In genomic region chr22:29674121-29674520, GRCh38 we compare ENCODE assay signal across 17 cellular contexts. TPM values are rescaled to one million over a fixed set of nuclear protein-coding genes. Genes with fewer than 3 reads are reported as not detected.
A peak's percentile ranks its signal among the peaks of the same experiment; 100 is the strongest.
DNase-seq lines count a peak whose midpoint lies in the region; ATAC-seq and TF ChIP-seq lines count a peak whose summit lies in the region.
"Had no signal": no experiment of that assay in that cellular context is flagged by ENCODE, and none has a peak within 500 bp of the region (broad histone marks: within the 10 kb centered on the region; RNA-seq: fewer than 3 reads in every experiment).

No MANE protein-coding gene starts in this region.

- no peak for TF ChIP-seq POLR2A in gastrocnemius medialis (IDR thresholded peaks at IDR 0.05)

- DNase-seq in cardiac septum (ENCODE audit: low spot score) (peak; percentile 63), left cardiac atrium (no peak), neuronal stem cell (ENCODE audit: low spot score) (no peak), NCI-H1417 treated with DMSO at 0.1 percent for 48 hours (lab: John Stamatoyannopoulos, UW) (no peak), gastrocnemius medialis (no peak)
- DNase-seq: AML-193; Caco-2; Calu3; CD4-positive, alpha-beta T cell; CD8-positive, alpha-beta T cell; DMS79 treated with DMSO at 0.1 percent for 48 hours; GF-D8 had no signal

- H3K9ac ChIP-seq in neuronal stem cell (ENCODE audit: low read depth, low read length, poor library complexity) = no peak overlapping the region
- H3K9ac ChIP-seq: BLaER1 treated with 17β-estradiol and CSF1 and Interleukin-3, amounts not matched to agents 10 nM and 100 nM had no signal

- H2BK5ac ChIP-seq in neuronal stem cell (ENCODE audit: low read length) = no peak overlapping the region

- H2AFZ ChIP-seq in neuronal stem cell (ENCODE audit: low read length) = no peak overlapping the region

- no peak overlapping the region for H3K14ac ChIP-seq in neuronal stem cell (ENCODE audit: low read length)

- H3K4me3 ChIP-seq in neuronal stem cell (ENCODE audit: low read length in 2 of 2) = no peak overlapping the region
- H3K4me3 ChIP-seq in gastrocnemius medialis = no peak overlapping the region
- H3K4me3 ChIP-seq: A549; BLaER1 treated with 17β-estradiol and CSF1 and Interleukin-3, amounts not matched to agents 10 nM and 100 nM had no signal

- no peak overlapping the region for H2BK12ac ChIP-seq in neuronal stem cell (ENCODE audit: low read length)

- in situ Hi-C loops in gastrocnemius medialis (cut with MboI; ENCODE audit: low sequenced_read_pairs in 4 of 4) = no loop called here

- H3K18ac ChIP-seq in neuronal stem cell (ENCODE audit: low read length) = no peak overlapping the region

- no peak overlapping the region for H4K91ac ChIP-seq in neuronal stem cell (ENCODE audit: low read depth, low read length, poor library complexity)

- no peak overlapping the region for H3K27ac ChIP-seq in neuronal stem cell (replicated peaks; ENCODE audit: low read length)
- H3K27ac ChIP-seq in gastrocnemius medialis = no peak overlapping the region
- H3K27ac ChIP-seq: 22Rv1; A549; BLaER1 treated with 17β-estradiol and CSF1 and Interleukin-3, amounts not matched to agents 10 nM and 100 nM; C4-2B had no signal

- H2BK120ac ChIP-seq in neuronal stem cell (ENCODE audit: low read depth, low read length) = no peak overlapping the region

- TF ChIP-seq CTCF in gastrocnemius medialis (IDR thresholded peaks at IDR 0.05 in 4 of 5, conservative IDR thresholded peaks at IDR 0.05 in 1 of 5) = no peak

- no peak overlapping the region for H4K8ac ChIP-seq in neuronal stem cell (ENCODE audit: low read depth, low read length)

- intact Hi-C loops in cardiac septum (cut with DNase I) = no loop called here
- intact Hi-C loops in left cardiac atrium (cut with DNase I) = no loop called here
- intact Hi-C loops in gastrocnemius medialis (cut with DNase I; ENCODE audit: low total_unique reads) = no loop called here

- peak overlapping the region; percentile 40 for H3K23ac ChIP-seq in neuronal stem cell (ENCODE audit: low read depth, low read length, poor library complexity)

- no peaks in the 10 kb centered on the region for H3K27me3 ChIP-seq in neuronal stem cell (ENCODE audit: control insufficient read depth in 3 of 3, insufficient read depth in 3 of 3, low read depth in 1 of 3, low read length in 3 of 3)
- no peaks in the 10 kb centered on the region for H3K27me3 ChIP-seq in gastrocnemius medialis
- H3K27me3 ChIP-seq: BLaER1 treated with 17β-estradiol and CSF1 and Interleukin-3, amounts not matched to agents 10 nM and 100 nM had no signal

- H3K36me3 ChIP-seq in neuronal stem cell (replicated peaks in 1 of 2; ENCODE audit: control insufficient read depth in 2 of 2, insufficient read depth in 2 of 2, low read length in 2 of 2) = peaks cover 27 to 80% of the 10 kb centered on the region in 2 donors
- H3K36me3 ChIP-seq in gastrocnemius medialis = peaks cover 0 to 90% of the 10 kb centered on the region in 2 donors

- H3K9me3 ChIP-seq in neuronal stem cell (replicated peaks in 1 of 2; ENCODE audit: control insufficient read depth in 2 of 2, insufficient read depth in 1 of 2, low read depth in 1 of 2, low read length in 2 of 2) (no peaks in the 10 kb centered on the region), gastrocnemius medialis (no peaks in the 10 kb centered on the region)
- H3K9me3 ChIP-seq: A549; BLaER1 treated with 17β-estradiol and CSF1 and Interleukin-3, amounts not matched to agents 10 nM and 100 nM; Caco-2 had no signal

- no peak overlapping the region for H3K4me2 ChIP-seq in neuronal stem cell (ENCODE audit: insufficient read depth, low read length, poor library complexity, severe bottlenecking)
- H3K4me2 ChIP-seq: A549; BLaER1 treated with 17β-estradiol and CSF1 and Interleukin-3, amounts not matched to agents 10 nM and 100 nM had no signal

- no peaks in the 10 kb centered on the region for H3K79me1 ChIP-seq in neuronal stem cell (ENCODE audit: low read depth, low read length)

- no peak overlapping the region for H2AK5ac ChIP-seq in neuronal stem cell (ENCODE audit: low read depth, low read length)

- WGBS in neuronal stem cell (ENCODE audit: extremely low coverage in 2 of 2, insufficient read length in 2 of 2, insufficient replicate concordance in 1 of 2), 2 donors = no CpG with 5 or more reads among the region's 8 CpGs

- ATAC-seq in left cardiac atrium (no peak), gastrocnemius medialis (no peak)
- ATAC-seq: A549; CD8-positive, alpha-beta T cell had no signal

- peaks cover 11 to 13% of the 10 kb centered on the region in 2 donors for H3K4me1 ChIP-seq in neuronal stem cell (ENCODE audit: control insufficient read depth in 2 of 2, insufficient read depth in 1 of 2, low read depth in 1 of 2, low read length in 2 of 2)
- H3K4me1 ChIP-seq in gastrocnemius medialis = no peaks in the 10 kb centered on the region
- H3K4me1 ChIP-seq: A549; BLaER1 treated with 17β-estradiol and CSF1 and Interleukin-3, amounts not matched to agents 10 nM and 100 nM; Caco-2 had no signal

- H3K4ac ChIP-seq in neuronal stem cell (ENCODE audit: low read length) = no peak overlapping the region

- H2BK15ac ChIP-seq in neuronal stem cell (ENCODE audit: low read length) = no peak overlapping the region

RNA-seq across cellular contexts. Expression of gene CABP7, which starts 45.7 kb away (rescaled TPM):
- total RNA-seq in cardiac septum (not detected), left cardiac atrium (not detected), gastrocnemius medialis (not detected)
- 0.04 TPM for polyA plus RNA-seq in neuronal stem cell (2013, experiment 1 of 2)
- polyA plus RNA-seq in neuronal stem cell (2013, experiment 2 of 2) = 0.04 TPM
- total RNA-seq: B cell, Caco-2, Calu3 had no signal
